In the genomic region with DNA sequence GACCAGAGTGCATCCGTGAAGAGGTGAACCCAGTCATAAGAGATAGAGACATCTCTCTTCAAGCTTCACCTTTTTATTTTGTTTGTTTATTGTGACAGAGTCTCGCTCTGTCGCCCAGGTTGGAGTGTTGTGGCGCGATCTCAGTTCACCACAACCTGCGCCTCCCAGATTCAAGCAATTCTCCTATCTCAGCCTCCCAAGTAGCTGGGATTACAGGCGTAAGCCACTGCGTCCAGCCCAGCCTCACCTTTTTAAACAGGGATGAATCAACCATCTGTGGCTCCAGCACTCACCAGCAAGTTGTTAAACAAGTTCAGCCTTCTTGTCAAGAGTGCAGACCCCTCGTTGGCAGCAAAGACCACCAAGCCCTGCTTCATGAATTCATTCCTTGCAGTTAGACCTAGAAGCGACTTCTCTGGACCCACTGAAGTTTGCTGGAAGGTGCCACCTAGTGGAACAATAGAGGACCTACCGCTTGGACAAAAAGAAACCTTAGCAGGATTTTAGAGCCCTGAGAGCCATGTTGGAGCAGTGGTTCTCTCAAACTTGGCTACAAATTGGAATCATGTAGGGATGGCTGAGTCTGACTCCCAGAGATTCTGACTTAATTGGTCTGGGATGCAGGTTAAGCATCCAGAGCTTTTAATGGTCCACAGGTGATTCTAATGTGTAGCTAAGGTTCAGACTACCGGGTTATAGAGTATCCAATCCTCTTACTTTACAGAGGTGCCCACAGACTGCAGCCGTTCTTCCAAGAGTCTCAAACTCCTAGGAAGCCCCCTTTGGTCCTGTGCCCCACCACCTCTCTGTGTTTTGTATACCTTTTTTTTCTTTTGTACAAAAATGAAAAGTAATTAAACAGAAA, we compare ENCODE assay signal across 8 cellular contexts. TPM values are rescaled to one million over a fixed set of nuclear protein-coding genes. Genes with fewer than 3 reads are reported as not detected.
DNase-seq lines count a peak whose midpoint lies in the region; ATAC-seq, FAIRE-seq and TF ChIP-seq lines count a peak whose summit lies in the region.

No MANE protein-coding gene starts in this region.

- RAD21 ChIA-PET in HCT116 (lab: Charles Lee; ENCODE audit: low non-redundant PET in 1 of 2, low total read pairs in 2 of 2, uncharacterized antibody in 2 of 2, unreplicated experiment in 2 of 2): interaction anchor here (0.5 to 1.8 kb wide), 5 partner anchors 108 to 225 kb away, joined by 3 to 6 read pairs (median 4); no protein-coding TSS in a partner anchor

- H3K9ac ChIP-seq in HCT116 (ENCODE audit: low read length) (no peak overlapping the region), Loucy (ENCODE audit: low read depth, low read length, poor library complexity, severe bottlenecking) (no peak overlapping the region), HepG2 (ENCODE audit: insufficient read depth, low read depth, low read length) (no peak overlapping the region)

- H3K9me2 ChIP-seq in HCT116 (ENCODE audit: insufficient read depth) (no peaks in the 10 kb centered on the region), Loucy (replicated peaks; ENCODE audit: low read depth, low read length) (no peaks in the 10 kb centered on the region)

- CTCF ChIA-PET in HCT116 (lab: Charles Lee) (interaction anchor here (1.1 to 3.2 kb wide), 5 partner anchors 10 to 225 kb away, joined by 4 to 15 read pairs (median 9); a partner anchor contains a TSS), HepG2 (lab: Yijun Ruan, JAX; ENCODE audit: low intra/inter-chr PET ratio, low total read pairs) (interaction anchor here (1.7 to 2.5 kb wide), 2 partner anchors 108 to 205 kb away, joined by 10 read pairs; no protein-coding TSS in a partner anchor)

- POLR2A ChIA-PET in HCT116 (lab: Charles Lee): no interaction called here
- POLR2A ChIA-PET in HepG2 (lab: Yijun Ruan, JAX): no interaction called here

- peak; percentile 97 for ATAC-seq in HCT116
- peak; percentile 98 for ATAC-seq in HepG2
- ATAC-seq in upper lobe of left lung (ENCODE audit: low FRiP score in 2 of 2): peak; percentile 77 to 88

- H2AFZ ChIP-seq in HCT116 (ENCODE audit: low read depth, low read length, poor library complexity, severe bottlenecking) (no peak overlapping the region), Loucy (ENCODE audit: low read length) (peak overlapping the region; percentile 72; the same call in 1 of the 2 replicates), HepG2 (ENCODE audit: low read length) (no peak overlapping the region)

- H3F3A ChIP-seq in Loucy (ENCODE audit: low read depth): no peaks in the 10 kb centered on the region

- TF ChIP-seq EP300 in HepG2 (IDR thresholded peaks at IDR 0.05; ENCODE audit: low read depth in 2 of 2, low read length in 2 of 2) (no peak), HepG2 (CRISPR knock-in tag; IDR thresholded peaks at IDR 0.05; ENCODE audit: borderline replicate concordance) (no peak), upper lobe of left lung (IDR thresholded peaks at IDR 0.05) (no peak)

- no peaks in the 10 kb centered on the region for H3K36me3 ChIP-seq in HCT116 (ENCODE audit: control insufficient read depth in 1 of 2, insufficient read depth in 2 of 2, low read length in 2 of 2)
- no peaks in the 10 kb centered on the region for H3K36me3 ChIP-seq in Loucy (ENCODE audit: insufficient read depth, low read length)
- no peaks in the 10 kb centered on the region for H3K36me3 ChIP-seq in SJCRH30
- no peaks in the 10 kb centered on the region for H3K36me3 ChIP-seq in HepG2 (replicated peaks in 1 of 2; ENCODE audit: control insufficient read depth in 1 of 2, insufficient read depth in 2 of 2, low read length in 2 of 2)
- H3K36me3 ChIP-seq in upper lobe of left lung: no peaks in the 10 kb centered on the region

- H4K20me1 ChIP-seq in HCT116 (ENCODE audit: insufficient read depth): no peaks in the 10 kb centered on the region
- H4K20me1 ChIP-seq in Loucy (ENCODE audit: insufficient read depth, low read length, poor library complexity, severe bottlenecking): no peaks in the 10 kb centered on the region
- H4K20me1 ChIP-seq in HepG2 (ENCODE audit: insufficient read depth, low read length): no peaks in the 10 kb centered on the region

- TF ChIP-seq CTCF in AG09319 (IDR thresholded peaks at IDR 0.05; ENCODE audit: low read depth, low read length) (peak; percentile 88), GM12864 (IDR thresholded peaks at IDR 0.05; ENCODE audit: low read depth, low read length, missing control alignments) (peak; percentile 87), HCT116 (IDR thresholded peaks at IDR 0.05 in 2 of 3, conservative IDR thresholded peaks at IDR 0.05 in 1 of 3; ENCODE audit: borderline replicate concordance in 1 of 3, insufficient read depth in 1 of 3, low read depth in 2 of 3, low read length in 2 of 3) (peak; percentile 76 to 80 (median 78)), Loucy (conservative IDR thresholded peaks at IDR 0.05; ENCODE audit: low read length) (peak; percentile 59), HepG2 (CRISPR knock-in tag; IDR thresholded peaks at IDR 0.05) (peak; percentile 80), upper lobe of left lung (IDR thresholded peaks at IDR 0.05) (peak; percentile 62 to 84 (median 71))

- H3K4me3 ChIP-seq in GM12864 (ENCODE audit: low read depth, low read length) (no peak overlapping the region), HCT116 (replicated peaks in 1 of 2; ENCODE audit: low read depth in 1 of 2, low read length in 2 of 2) (no peak overlapping the region), Loucy (ENCODE audit: low read length, poor library complexity, severe bottlenecking) (no peak overlapping the region), SJCRH30 (no peak overlapping the region), HepG2 (replicated peaks in 1 of 3; ENCODE audit: insufficient read depth in 1 of 3, low read depth in 2 of 3, low read length in 3 of 3) (no peak overlapping the region), upper lobe of left lung (no peak overlapping the region)

- in situ Hi-C loops in HepG2 (cut with HindIII; ENCODE audit: extremely low pct_ligation_motif_present, low pct_unique_long_range_greater_than_20kb): loop anchor here (10.0 kb wide), 1 partner anchor 205 kb away; no protein-coding TSS in a partner anchor

- no peaks in the 10 kb centered on the region for H3K4me1 ChIP-seq in HCT116 (ENCODE audit: control insufficient read depth in 1 of 2, insufficient read depth in 2 of 2, low read length in 2 of 2)
- H3K4me1 ChIP-seq in Loucy (ENCODE audit: insufficient read depth, low read length, poor library complexity, severe bottlenecking): no peaks in the 10 kb centered on the region
- H3K4me1 ChIP-seq in SJCRH30: no peaks in the 10 kb centered on the region
- H3K4me1 ChIP-seq in HepG2 (ENCODE audit: insufficient read depth, low read length): no peaks in the 10 kb centered on the region
- H3K4me1 ChIP-seq in upper lobe of left lung: no peaks in the 10 kb centered on the region

- 24% methylated on average over 13 of the region's 13 CpGs for WGBS in HepG2 (ENCODE audit: low lambda C conversion rate)
- WGBS in upper lobe of left lung, 2 donors: 53 to 59% methylated on average over 13 of the region's 13 CpGs

- no peak for TF ChIP-seq POLR2A in HCT116 (IDR thresholded peaks at IDR 0.05; ENCODE audit: borderline replicate concordance, extremely low read depth, insufficient read depth, insufficient read length)
- no peak for TF ChIP-seq POLR2A in HepG2 (IDR thresholded peaks at IDR 0.05; ENCODE audit: insufficient read depth in 1 of 2, low read depth in 2 of 2, low read length in 2 of 2)
- no peak for TF ChIP-seq POLR2A in upper lobe of left lung (IDR thresholded peaks at IDR 0.05)

- DNase-seq in AG09319 (ENCODE audit: extremely low read depth, low read depth) (peak; percentile 37), GM12864 (ENCODE audit: low read depth) (peak; percentile 27), HCT116 (ENCODE audit: low read depth, low spot score) (peak; percentile 40), SJCRH30 (peak; percentile 45 to 82), cerebellum (ENCODE audit: low spot score) (peak; percentile 52), HepG2 (ENCODE audit: low spot score) (peak; percentile 60), upper lobe of left lung (no peak)

- H3K27ac ChIP-seq in HCT116 (ENCODE audit: low read depth, low read length) (no peak overlapping the region), SJCRH30 (no peak overlapping the region), HepG2 (ENCODE audit: extremely low read length, insufficient read depth, low read length) (no peak overlapping the region), upper lobe of left lung (no peak overlapping the region)

- H3K4me2 ChIP-seq in HCT116 (ENCODE audit: low read length) (no peak overlapping the region), Loucy (ENCODE audit: low read depth, low read length, poor library complexity, severe bottlenecking) (no peak overlapping the region), HepG2 (ENCODE audit: low read depth, low read length) (no peak overlapping the region)

- H3K9me3 ChIP-seq in HCT116 (ENCODE audit: control insufficient read depth in 1 of 2, insufficient read depth in 1 of 2, low read depth in 1 of 2, low read length in 2 of 2) (no peaks in the 10 kb centered on the region), Loucy (ENCODE audit: insufficient read depth, low read depth, low read length) (no peaks in the 10 kb centered on the region), SJCRH30 (replicated peaks) (no peaks in the 10 kb centered on the region; the same call in 1 of the 2 replicates), HepG2 (ENCODE audit: low read length) (no peaks in the 10 kb centered on the region), upper lobe of left lung (no peaks in the 10 kb centered on the region)

- BruUV-seq in HCT116 (replicated peaks; lab: Mats Ljungman, UMichigan) (no TSS peak), HepG2 (replicated peaks; lab: Mats Ljungman, UMichigan) (no TSS peak)

- H3K27me3 ChIP-seq in HCT116 (ENCODE audit: insufficient read depth, low read length): peaks cover 29% of the 10 kb centered on the region; the same call in 1 of the 2 replicates
- H3K27me3 ChIP-seq in Loucy (ENCODE audit: insufficient read depth, low read length, poor library complexity, severe bottlenecking): no peaks in the 10 kb centered on the region
- peaks cover 11% of the 10 kb centered on the region for H3K27me3 ChIP-seq in SJCRH30
- H3K27me3 ChIP-seq in HepG2 (ENCODE audit: control insufficient read depth in 1 of 2, insufficient read depth in 2 of 2, low read length in 2 of 2): no peaks in the 10 kb centered on the region; a peak in 1 of 5 replicates
- no peaks in the 10 kb centered on the region for H3K27me3 ChIP-seq in upper lobe of left lung

- FAIRE-seq in HepG2 (lab: Jason Lieb, UNC): peak; percentile 82

- intact Hi-C loops in HCT116 (cut with micrococcal nuclease) (loop anchor here (1.0 to 2.0 kb wide), 3 partner anchors 108 to 225 kb away; no protein-coding TSS in a partner anchor), HepG2 (cut with micrococcal nuclease; ENCODE audit: unreplicated experiment) (loop anchor here (1.0 kb wide), 3 partner anchors 108 to 225 kb away; no protein-coding TSS in a partner anchor)

- H3K79me2 ChIP-seq in HCT116 (ENCODE audit: insufficient read depth, low read length) (no peaks in the 10 kb centered on the region), Loucy (ENCODE audit: insufficient read depth, low read length) (no peaks in the 10 kb centered on the region), HepG2 (ENCODE audit: insufficient read depth, low read length) (no peaks in the 10 kb centered on the region)

- TF ChIP-seq RAD21 in HCT116 (IDR thresholded peaks at IDR 0.05; ENCODE audit: low read depth) (peak; percentile 73), HepG2 (CRISPR knock-in tag; IDR thresholded peaks at IDR 0.05) (peak; percentile 37; the same call in 1 of the 2 replicates)

RNA-seq across cellular contexts. Expression of a gene that starts 10.5 kb away (rescaled TPM):
- 27.8 TPM for total RNA-seq in HCT116 (2021; ENCODE audit: unreplicated experiment)
- 15.6 and 17.1 TPM in 2 replicates for polyA plus RNA-seq in HCT116 (2012)
- 18.1 and 18.6 TPM in 2 replicates for total RNA-seq in SJCRH30 (2014; rRNA removed; shearing (Covaris generic))
- total RNA-seq in cerebellum: 11.6 TPM
- 6.2 and 8.1 TPM in 2 replicates for total RNA-seq in HepG2 (2016; rRNA removed; fragmentation: Illumina TruSeq; extraction: Trizol)
- total RNA-seq in HepG2 (2016; cell fraction: cytosol; rRNA removed; fragmentation: Illumina TruSeq; extraction: Trizol; ENCODE audit: low read depth): 1.3 and 1.5 TPM in 2 replicates
- total RNA-seq in HepG2 (2016; cell fraction: insoluble cytoplasmic fraction; rRNA removed; fragmentation: Illumina TruSeq; extraction: Trizol): 4.7 and 8.5 TPM in 2 replicates
- 5.1 and 5.4 TPM in 2 replicates for total RNA-seq in HepG2 (2016; cell fraction: membrane; rRNA removed; fragmentation: Illumina TruSeq; extraction: Trizol)
- total RNA-seq in HepG2 (2016; cell fraction: nucleus; rRNA removed; fragmentation: Illumina TruSeq; extraction: Trizol): 8.2 and 10.9 TPM in 2 replicates
- polyA plus RNA-seq in HepG2 (2011; rRNA removed): 11.2 and 12.0 TPM in 2 replicates
- 5.5 and 5.6 TPM in 2 replicates for polyA plus RNA-seq in HepG2 (2011; cell fraction: cytosol; rRNA removed)
- 7.2 and 9.6 TPM in 2 replicates for polyA plus RNA-seq in HepG2 (2011; cell fraction: nucleus; rRNA removed)
- 3.6 and 5.9 TPM in 2 replicates for polyA plus RNA-seq in HepG2 (2012)
- polyA plus RNA-seq in HepG2 (2016; cell fraction: cytosol; fragmentation: Illumina TruSeq; extraction: Trizol; ENCODE audit: low read depth): 1.3 and 1.9 TPM in 2 replicates
- 4.3 and 5.7 TPM in 2 replicates for polyA plus RNA-seq in HepG2 (2016; cell fraction: insoluble cytoplasmic fraction; fragmentation: Illumina TruSeq; extraction: Trizol; ENCODE audit: low read depth)
- 2.6 and 3.0 TPM in 2 replicates for polyA plus RNA-seq in HepG2 (2016; cell fraction: membrane; fragmentation: Illumina TruSeq; extraction: Trizol; ENCODE audit: low read depth)
- polyA plus RNA-seq in HepG2 (2016; cell fraction: nucleus; fragmentation: Illumina TruSeq; extraction: Trizol; ENCODE audit: insufficient read depth, low read depth): 10.3 and 10.9 TPM in 2 replicates
- 25.4 and 54.7 TPM in 2 replicates for polyA minus RNA-seq in HepG2 (2011; rRNA and poly(A)+ RNA removed; ENCODE audit: low replicate concordance)
- polyA minus RNA-seq in HepG2 (2011; cell fraction: cytosol; rRNA and poly(A)+ RNA removed): 6.4 and 7.0 TPM in 2 replicates
- polyA minus RNA-seq in HepG2 (2011; cell fraction: nucleus; rRNA and poly(A)+ RNA removed): 7.5 and 8.5 TPM in 2 replicates
- total RNA-seq in upper lobe of left lung: 100 to 1,000 TPM in 1 of 6 donors, 10 to 100 TPM in 5; 38.6 to 118 (median 66.4) TPM

Comparison
In these comparisons a context has a peak if more than half of its experiments do, and no peak if none do; other contexts are left out.
1. DNase-seq: peak in AG09319 (single experiment), GM12864 (single experiment), HCT116 (single experiment), SJCRH30 (2 of 2), cerebellum (single experiment) and HepG2 (single experiment); none in upper lobe of left lung (0 of 2).
2. Peak in every context shown above with its lines, with median percentiles within 50 percentile points of each other: CTCF ChIP-seq and ATAC-seq.